In the genomic region with DNA sequence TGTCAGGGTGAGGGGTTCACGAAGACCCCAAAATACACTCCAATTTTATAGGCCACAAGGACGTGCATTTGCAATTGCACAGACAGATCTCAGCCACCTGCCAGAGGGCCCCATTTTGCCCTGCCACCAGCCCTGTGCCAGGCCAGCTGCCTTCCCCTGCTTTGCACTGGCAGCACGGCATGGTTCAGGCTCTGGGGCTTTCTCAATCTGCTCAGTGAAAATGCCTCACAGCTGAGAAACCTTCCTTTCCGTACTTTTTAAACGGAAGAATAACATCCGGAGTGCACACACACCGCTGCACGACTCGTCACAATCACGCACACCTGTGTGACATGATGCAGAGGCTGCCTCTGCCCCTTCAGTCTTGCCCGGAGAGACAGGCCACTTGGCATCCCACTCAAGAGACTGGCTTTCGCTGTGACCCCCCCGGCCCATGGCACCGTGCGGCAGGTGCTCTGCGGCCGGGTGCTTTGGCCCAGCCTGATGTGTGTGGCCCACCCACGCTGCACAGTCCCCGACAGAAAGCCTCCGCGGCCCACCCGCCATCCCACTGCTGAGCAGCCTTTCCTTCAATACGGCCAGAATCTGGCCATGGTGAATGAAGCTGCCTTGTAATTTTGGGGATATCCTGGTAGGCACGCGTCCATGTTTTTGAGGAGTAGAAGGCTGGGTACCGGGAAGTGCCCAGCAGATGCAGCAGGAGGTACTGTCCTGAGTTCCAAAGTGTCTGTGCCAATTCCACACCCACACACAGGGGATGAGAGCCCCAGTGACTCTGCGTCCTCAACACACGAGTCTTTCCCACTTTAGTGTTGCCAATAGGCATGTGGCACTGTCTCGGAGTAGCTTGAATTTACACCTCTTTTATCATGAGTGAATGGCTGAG, we compare ENCODE assay signal across 13 cellular contexts.
"Had no signal": no experiment of that assay in that cellular context is flagged by ENCODE, and none has a peak within 500 bp of the region (broad histone marks: within the 10 kb centered on the region; RNA-seq: fewer than 3 reads in every experiment).

No MANE protein-coding gene starts in this region.

- FAIRE-seq: colon had no signal

- H3K27ac ChIP-seq: adrenal gland, cardiac muscle cell, hepatocyte, left ventricle myocardium inferior, psoas muscle, right lobe of liver, thoracic aorta had no signal

- H3K27me3 ChIP-seq: adrenal gland, cardiac muscle cell, hepatocyte, right lobe of liver, stomach had no signal

- DNase-seq: activated CD4-positive, alpha-beta T cell treated with anti-CD3 and anti-CD28 coated beads, Interleukin-2, amount 50 U/mL, for 1 hour; activated effector memory CD4-positive, alpha-beta T cell treated with anti-CD3 and anti-CD28 coated beads, Interleukin-2, amount 50 U/mL, for 16 hours; activated T-cell treated with anti-CD3 and anti-CD28 coated beads, Interleukin-2, amount 50 U/mL, for 4 hours; left ventricle myocardium inferior; occipital lobe; stomach had no signal

- H3K4me3 ChIP-seq: adrenal gland, cardiac muscle cell, hepatocyte, left ventricle myocardium inferior, psoas muscle, right lobe of liver, stomach, thoracic aorta had no signal

- H3K4me1 ChIP-seq: adrenal gland, left ventricle myocardium inferior, right lobe of liver had no signal

- ATAC-seq: activated T-cell treated with anti-CD3 and anti-CD28 coated beads, Interleukin-2, amount 50 U/mL, for 4 hours; psoas muscle; right lobe of liver had no signal

- H3K9me3 ChIP-seq: adrenal gland, left ventricle myocardium inferior, psoas muscle, right lobe of liver, stomach, thoracic aorta had no signal
